Comparison of ENCODE assay signal across 33 cellular contexts in genomic region chr22:33720166-33720878, GRCh38.
"Had no signal": no experiment of that assay in that cellular context is flagged by ENCODE, and none has a peak within 500 bp of the region (broad histone marks: within the 10 kb centered on the region; RNA-seq: fewer than 3 reads in every experiment).

No MANE protein-coding gene starts in this region.

- H3K27ac ChIP-seq: brain microvascular endothelial cell, KMS-11, SJSA1, VCaP had no signal

- H3K4me1 Mint-ChIP-seq: activated naive CD4-positive, alpha-beta T cell treated with anti-CD3 and anti-CD28 coated beads, Interleukin-2, amount 10 ng/mL, durations not matched to agents 7 days and 5 days; activated naive CD8-positive, alpha-beta T cell treated with anti-CD3 and anti-CD28 coated beads, Interleukin-2, amount 50 U/mL, for 24 hours had no signal

- H3K36me3 Mint-ChIP-seq: activated CD4-positive, alpha-beta memory T cell treated with anti-CD3 and anti-CD28 coated beads for 36 hours; activated naive CD4-positive, alpha-beta T cell treated with anti-CD3 and anti-CD28 coated beads, Interleukin-2, amount 10 ng/mL, durations not matched to agents 7 days and 5 days; activated naive CD8-positive, alpha-beta T cell had no signal

- H3K4me3 Mint-ChIP-seq: activated B cell treated with CpG ODN at 0.5 μM for 24 hours; activated CD4-positive, alpha-beta memory T cell treated with anti-CD3 and anti-CD28 coated beads for 36 hours; activated naive CD4-positive, alpha-beta T cell treated with anti-CD3 and anti-CD28 coated beads, Interleukin-2, amount 10 ng/mL, durations not matched to agents 7 days and 5 days; activated naive CD8-positive, alpha-beta T cell; activated naive CD8-positive, alpha-beta T cell treated with anti-CD3 and anti-CD28 coated beads, Interleukin-2, amount 50 U/mL, for 24 hours; activated T-cell treated with anti-CD3 and anti-CD28 coated beads, Interleukin-2, amount 50 U/mL, for 4 hours; activated T-helper 1 cell treated with anti-CD3 and anti-CD28 coated beads, Interleukin-12 subunit alpha, Interleukin-12 subunit beta, Interleukin-2, Interleukin-4 antibody, amounts not matched to agents 30 ng/mL and 10 ng/mL and 1 ng/mL, durations not matched to agents 14 hours and 24 hours and 36 hours had no signal

- ATAC-seq: activated naive CD8-positive, alpha-beta T cell treated with anti-CD3 and anti-CD28 coated beads, Interleukin-2, amount 50 U/mL, for 24 hours; activated T-cell treated with anti-CD3 and anti-CD28 coated beads, Interleukin-2, amount 50 U/mL, for 4 hours; Panc1 had no signal

- H3K36me3 ChIP-seq: brain microvascular endothelial cell, SJSA1 had no signal

- H3K4me3 ChIP-seq: SJSA1 had no signal

- H3K9me3 Mint-ChIP-seq: activated B cell treated with CpG ODN at 0.5 μM for 24 hours had no signal

- H3K27me3 ChIP-seq: brain microvascular endothelial cell, SJSA1 had no signal

- H3K27me3 Mint-ChIP-seq: activated B cell treated with CpG ODN at 0.5 μM for 24 hours; activated CD4-positive, alpha-beta memory T cell treated with anti-CD3 and anti-CD28 coated beads for 36 hours; activated naive CD4-positive, alpha-beta T cell treated with anti-CD3 and anti-CD28 coated beads, Interleukin-2, amount 10 ng/mL, durations not matched to agents 7 days and 5 days; activated naive CD8-positive, alpha-beta T cell; activated naive CD8-positive, alpha-beta T cell treated with anti-CD3 and anti-CD28 coated beads, Interleukin-2, amount 50 U/mL, for 24 hours had no signal

- DNase-seq: activated B cell treated with CpG ODN at 0.5 μM for 24 hours; activated CD4-positive, alpha-beta memory T cell treated with anti-CD3 and anti-CD28 coated beads for 36 hours; activated CD4-positive, alpha-beta T cell treated with anti-CD3 and anti-CD28 coated beads for 4 hours; activated CD4-positive, alpha-beta T cell treated with anti-CD3 and anti-CD28 coated beads, Interleukin-2, amount 50 U/mL, for 1 hour; activated CD4-positive, CD25-positive, alpha-beta regulatory T cell treated with anti-CD3 and anti-CD28 coated beads, Interleukin-2, amount 50 U/mL, for 72 hours; activated CD8-positive, alpha-beta memory T cell treated with anti-CD3 and anti-CD28 coated beads, Interleukin-2, amount 50 U/mL, for 4 hours; activated gamma-delta T cell treated with Interleukin-2 at 50 U/mL for 16 hours; activated naive CD4-positive, alpha-beta T cell treated with anti-CD3 and anti-CD28 coated beads, Interleukin-2, amount 10 ng/mL, durations not matched to agents 7 days and 5 days; activated naive CD8-positive, alpha-beta T cell treated with anti-CD3 and anti-CD28 coated beads, Interleukin-2, amount 50 U/mL, for 24 hours; activated T-cell treated with anti-CD3 and anti-CD28 coated beads for 4 hours; activated T-cell treated with anti-CD3 and anti-CD28 coated beads, Interleukin-2, amount 50 U/mL, for 4 hours; anterior cingulate cortex; brain microvascular endothelial cell; MM.1S; MV-4-11; NCI-H1092; NCI-H1436 treated with DMSO at 0.1 percent for 48 hours; NCI-H1694 treated with DMSO at 0.1 percent for 48 hours; NCI-H2029; NCI-H345; NCI-H524 treated with DMSO at 0.1 percent for 48 hours; RPMI8226; SHP77 treated with DMSO at 0.1 percent for 48 hours; SK-N-SH; T-helper 1 cell; T-helper 2 cell; T-helper 9 cell had no signal

- H3K9me3 ChIP-seq: SJSA1, SK-N-SH had no signal

- H3K27ac Mint-ChIP-seq: activated B cell treated with CpG ODN at 0.5 μM for 24 hours; activated CD4-positive, alpha-beta memory T cell treated with anti-CD3 and anti-CD28 coated beads for 36 hours; activated naive CD4-positive, alpha-beta T cell treated with anti-CD3 and anti-CD28 coated beads, Interleukin-2, amount 10 ng/mL, durations not matched to agents 7 days and 5 days; activated naive CD8-positive, alpha-beta T cell; activated naive CD8-positive, alpha-beta T cell treated with anti-CD3 and anti-CD28 coated beads, Interleukin-2, amount 50 U/mL, for 24 hours; activated T-helper 1 cell treated with anti-CD3 and anti-CD28 coated beads, Interleukin-12 subunit alpha, Interleukin-12 subunit beta, Interleukin-2, Interleukin-4 antibody, amounts not matched to agents 30 ng/mL and 10 ng/mL and 1 ng/mL, durations not matched to agents 14 hours and 24 hours and 36 hours had no signal
